In the genomic region with DNA sequence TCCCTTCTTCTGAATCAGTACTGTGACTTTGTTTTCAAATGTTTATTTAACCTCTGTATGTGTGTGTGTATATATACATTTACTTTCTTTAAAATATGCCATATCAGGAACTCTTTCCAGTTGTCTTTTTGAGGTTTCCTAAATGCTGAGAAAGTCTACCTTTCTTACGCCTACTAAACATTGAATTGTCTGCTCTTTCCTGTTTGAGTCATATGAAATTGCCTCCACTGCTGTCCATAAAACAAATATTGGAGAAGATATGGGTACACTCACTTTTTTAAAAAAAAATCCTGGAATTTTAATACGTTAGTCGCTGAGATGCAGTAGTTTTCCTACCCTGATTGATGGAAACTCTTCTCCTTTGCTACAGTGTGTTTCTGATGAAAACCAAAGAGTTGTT, we compare ENCODE assay signal across 3 cellular contexts.
"Had no signal": no experiment of that assay in that cellular context is flagged by ENCODE, and none has a peak within 500 bp of the region (broad histone marks: within the 10 kb centered on the region; RNA-seq: fewer than 3 reads in every experiment).

No MANE protein-coding gene starts in this region.

- DNase-seq: GDM1, GF-D8 had no signal

- ATAC-seq: GM12878 had no signal

- H3K4me3 ChIP-seq: GM12878 had no signal
